33 cellular contexts compared by ENCODE assay signal in genomic region chr6:156725712-156726111, GRCh38.
"Had no signal": no experiment of that assay in that cellular context is flagged by ENCODE, and none has a peak within 500 bp of the region (broad histone marks: within the 10 kb centered on the region; RNA-seq: fewer than 3 reads in every experiment).

No MANE protein-coding gene starts in this region.

- H3K36me3 ChIP-seq: adrenal gland, ascending aorta, brain microvascular endothelial cell, breast epithelium, cardiac muscle cell had no signal

- H3K9me3 ChIP-seq: adrenal gland, ascending aorta, breast epithelium had no signal

- H3K27me3 ChIP-seq: adrenal gland, ascending aorta, brain microvascular endothelial cell, breast epithelium, cardiac muscle cell had no signal

- H3K4me1 ChIP-seq: ascending aorta had no signal

- ATAC-seq: activated naive CD4-positive, alpha-beta T cell treated with anti-CD3 and anti-CD28 coated beads, Interleukin-2, amount 50 U/mL, for 72 hours; activated naive CD8-positive, alpha-beta T cell treated with anti-CD3 and anti-CD28 coated beads, Interleukin-2, amount 50 U/mL, for 24 hours; activated T-cell treated with anti-CD3 and anti-CD28 coated beads, Interleukin-2, amount 50 U/mL, for 4 hours; activated T-cell treated with anti-CD3 and anti-CD28 coated beads, Interleukin-2, amount 50 U/mL, for 72 hours; activated T-helper 17 cell treated with anti-CD3 and anti-CD28 coated beads, Interleukin-2, amount 50 U/mL, for 72 hours had no signal

- DNase-seq: activated effector memory CD4-positive, alpha-beta T cell treated with anti-CD3 and anti-CD28 coated beads, Interleukin-2, amount 50 U/mL, for 16 hours; activated effector memory CD4-positive, alpha-beta T cell treated with Interleukin-2 at 50 U/mL for 16 hours; activated gamma-delta T cell; activated gamma-delta T cell treated with Interleukin-2 at 50 U/mL for 16 hours; activated naive CD4-positive, alpha-beta T cell; activated naive CD4-positive, alpha-beta T cell treated with anti-CD3 and anti-CD28 coated beads for 36 hours; activated naive CD4-positive, alpha-beta T cell treated with anti-CD3 and anti-CD28 coated beads, Interleukin-2, amount 10 ng/mL, durations not matched to agents 7 days and 5 days; activated naive CD4-positive, alpha-beta T cell treated with anti-CD3 and anti-CD28 coated beads, Interleukin-2, amount 50 U/mL, for 16 hours; activated naive CD4-positive, alpha-beta T cell treated with Interleukin-2 at 50 U/mL for 16 hours; activated naive CD8-positive, alpha-beta T cell treated with anti-CD3 and anti-CD28 coated beads for 36 hours; activated naive CD8-positive, alpha-beta T cell treated with anti-CD3 and anti-CD28 coated beads, Interleukin-2, amount 10 ng/mL, durations not matched to agents 7 days and 5 days; activated naive CD8-positive, alpha-beta T cell treated with anti-CD3 and anti-CD28 coated beads, Interleukin-2, amount 50 U/mL, for 24 hours; activated T-cell treated with anti-CD3 and anti-CD28 coated beads, Interleukin-2, amount 50 U/mL, for 1 hour; activated T-cell treated with anti-CD3 and anti-CD28 coated beads, Interleukin-2, amount 50 U/mL, for 24 hours; activated T-cell treated with anti-CD3 and anti-CD28 coated beads, Interleukin-2, amount 50 U/mL, for 4 hours; activated T-cell treated with anti-CD3 and anti-CD28 coated beads, Interleukin-2, amount 50 U/mL, for 48 hours; activated T-cell treated with anti-CD3 and anti-CD28 coated beads, Interleukin-2, amount 50 U/mL, for 72 hours; adrenal gland; amniotic stem cell; amygdala; anterior cingulate cortex; aorta; brain microvascular endothelial cell; caudate nucleus; central memory CD4-positive, alpha-beta T cell; cerebellar nuclear complex had no signal

- H3K27ac ChIP-seq: adrenal gland, ascending aorta, brain microvascular endothelial cell, breast epithelium, cardiac muscle cell had no signal

- H3K4me3 ChIP-seq: adrenal gland, ascending aorta, breast epithelium, cardiac muscle cell had no signal

- FAIRE-seq: astrocyte, bronchial epithelial cell had no signal
